In the genomic region with DNA sequence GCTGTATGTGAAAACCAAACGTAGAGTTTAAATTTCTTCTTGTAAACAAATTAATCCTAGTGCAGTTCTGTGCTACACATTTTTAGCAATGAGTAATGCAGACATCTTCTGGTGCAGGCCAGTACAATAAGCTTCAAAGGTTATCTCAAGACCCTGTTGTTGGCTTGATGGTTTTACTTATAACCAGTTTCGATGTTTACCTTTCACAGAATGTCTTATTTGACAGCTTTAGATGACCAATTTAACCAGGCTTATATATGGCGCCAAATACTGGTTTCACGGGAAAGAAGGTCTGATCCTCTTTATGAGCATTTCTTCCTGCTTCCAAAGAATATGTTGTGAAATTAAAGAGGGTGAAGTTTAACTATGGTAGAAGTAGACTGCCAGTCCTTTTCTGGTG, we compare ENCODE assay signal across 1 cellular context.
TF ChIP-seq lines count a peak whose summit lies in the region.

No MANE protein-coding gene starts in this region.

TF ChIP-seq in HepG2, 621 proteins besides CTCF, POLR2A, EP300 and RAD21 (continued from another document):
- TF ChIP-seq TAF1 (CRISPR knock-in tag; IDR thresholded peaks at IDR 0.05) (no peak), ZNF468 (CRISPR knock-in tag; IDR thresholded peaks at IDR 0.05) (no peak), POLR2G (IDR thresholded peaks at IDR 0.05; ENCODE audit: low read depth, low read length) (peak; percentile 38; the same call in 1 of the 2 replicates)
